In genomic region chr12:22935090-22935489, GRCh38 we compare ENCODE assay signal across 1 cellular context.
A peak's percentile ranks its signal among the peaks of the same experiment; 100 is the strongest.
TF ChIP-seq lines count a peak whose summit lies in the region.

No MANE protein-coding gene starts in this region.

TF ChIP-seq in HEK293, 187 proteins besides CTCF, POLR2A, EP300 and RAD21 (continued from another document):
- TF ChIP-seq ZNF394 (tag by site-specific recombination; IDR thresholded peaks at IDR 0.05; ENCODE audit: borderline replicate concordance): no peak
- no peak for TF ChIP-seq ZNF768 (tag by site-specific recombination; IDR thresholded peaks at IDR 0.05)
- TF ChIP-seq HOXC10 (CRISPR knock-in tag; IDR thresholded peaks at IDR 0.05): no peak
- TF ChIP-seq ZEB2 (tag by site-specific recombination; IDR thresholded peaks at IDR 0.05): no peak
- no peak for TF ChIP-seq ZNF221 (tag by site-specific recombination; IDR thresholded peaks at IDR 0.05; ENCODE audit: borderline replicate concordance)
- peak; percentile 45; the same call in 1 of the 2 replicates for TF ChIP-seq ZFHX2 (tag by site-specific recombination; conservative IDR thresholded peaks at IDR 0.05)
- TF ChIP-seq ZNF354C (tag by site-specific recombination; IDR thresholded peaks at IDR 0.05; ENCODE audit: borderline replicate concordance, low read depth): no peak
- no peak for TF ChIP-seq ZNF704 (tag by site-specific recombination; IDR thresholded peaks at IDR 0.05)
- TF ChIP-seq ZNF239 (tag by site-specific recombination; IDR thresholded peaks at IDR 0.05): no peak
- no peak for TF ChIP-seq ZNF521 (tag by site-specific recombination; IDR thresholded peaks at IDR 0.05)
- TF ChIP-seq ZNF48 (tag by site-specific recombination; IDR thresholded peaks at IDR 0.05): no peak
- no peak for TF ChIP-seq ZNF223 (tag by site-specific recombination; IDR thresholded peaks at IDR 0.05)
- peak; percentile 18; the same call in 1 of the 2 replicates for TF ChIP-seq IKZF3 (tag by site-specific recombination; IDR thresholded peaks at IDR 0.05)
- no peak for TF ChIP-seq ZSCAN16 (tag by site-specific recombination; IDR thresholded peaks at IDR 0.05)
- no peak for TF ChIP-seq ZNF214 (tag by site-specific recombination; IDR thresholded peaks at IDR 0.05; ENCODE audit: borderline replicate concordance)
- no peak for TF ChIP-seq ZNF645 (tag by site-specific recombination; IDR thresholded peaks at IDR 0.05)
- TF ChIP-seq ZNF302 (tag by site-specific recombination; IDR thresholded peaks at IDR 0.05; ENCODE audit: low read depth): no peak
- no peak for TF ChIP-seq ZNF791 (tag by site-specific recombination; IDR thresholded peaks at IDR 0.05)
- TF ChIP-seq ZNF571 (tag by site-specific recombination; IDR thresholded peaks at IDR 0.05): no peak
- TF ChIP-seq KLF1 (tag by site-specific recombination; IDR thresholded peaks at IDR 0.05): no peak
- TF ChIP-seq, protein P1, sequence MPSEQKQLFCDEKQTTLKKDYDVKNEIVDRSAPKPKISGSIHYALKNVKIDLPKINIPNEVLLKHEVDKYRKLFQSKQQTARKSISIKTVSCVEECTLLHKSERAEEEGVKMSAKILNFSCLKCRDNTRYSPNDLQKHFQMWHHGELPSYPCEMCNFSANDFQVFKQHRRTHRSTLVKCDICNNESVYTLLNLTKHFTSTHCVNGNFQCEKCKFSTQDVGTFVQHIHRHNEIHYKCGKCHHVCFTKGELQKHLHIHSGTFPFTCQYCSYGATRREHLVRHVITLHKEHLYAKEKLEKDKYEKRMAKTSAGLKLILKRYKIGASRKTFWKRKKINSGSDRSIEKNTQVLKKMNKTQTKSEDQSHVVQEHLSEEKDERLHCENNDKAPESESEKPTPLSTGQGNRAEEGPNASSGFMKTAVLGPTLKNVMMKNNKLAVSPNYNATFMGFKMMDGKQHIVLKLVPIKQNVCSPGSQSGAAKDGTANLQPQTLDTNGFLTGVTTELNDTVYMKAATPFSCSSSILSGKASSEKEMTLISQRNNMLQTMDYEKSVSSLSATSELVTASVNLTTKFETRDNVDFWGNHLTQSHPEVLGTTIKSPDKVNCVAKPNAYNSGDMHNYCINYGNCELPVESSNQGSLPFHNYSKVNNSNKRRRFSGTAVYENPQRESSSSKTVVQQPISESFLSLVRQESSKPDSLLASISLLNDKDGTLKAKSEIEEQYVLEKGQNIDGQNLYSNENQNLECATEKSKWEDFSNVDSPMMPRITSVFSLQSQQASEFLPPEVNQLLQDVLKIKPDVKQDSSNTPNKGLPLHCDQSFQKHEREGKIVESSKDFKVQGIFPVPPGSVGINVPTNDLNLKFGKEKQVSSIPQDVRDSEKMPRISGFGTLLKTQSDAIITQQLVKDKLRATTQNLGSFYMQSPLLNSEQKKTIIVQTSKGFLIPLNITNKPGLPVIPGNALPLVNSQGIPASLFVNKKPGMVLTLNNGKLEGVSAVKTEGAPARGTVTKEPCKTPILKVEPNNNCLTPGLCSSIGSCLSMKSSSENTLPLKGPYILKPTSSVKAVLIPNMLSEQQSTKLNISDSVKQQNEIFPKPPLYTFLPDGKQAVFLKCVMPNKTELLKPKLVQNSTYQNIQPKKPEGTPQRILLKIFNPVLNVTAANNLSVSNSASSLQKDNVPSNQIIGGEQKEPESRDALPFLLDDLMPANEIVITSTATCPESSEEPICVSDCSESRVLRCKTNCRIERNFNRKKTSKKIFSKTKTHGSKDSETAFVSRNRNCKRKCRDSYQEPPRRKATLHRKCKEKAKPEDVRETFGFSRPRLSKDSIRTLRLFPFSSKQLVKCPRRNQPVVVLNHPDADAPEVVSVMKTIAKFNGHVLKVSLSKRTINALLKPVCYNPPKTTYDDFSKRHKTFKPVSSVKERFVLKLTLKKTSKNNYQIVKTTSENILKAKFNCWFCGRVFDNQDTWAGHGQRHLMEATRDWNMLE (tag by site-specific recombination; conservative IDR thresholded peaks at IDR 0.05; ENCODE audit: low read depth): no peak
- TF ChIP-seq ZNF37A (tag by site-specific recombination; IDR thresholded peaks at IDR 0.05): no peak
- no peak for TF ChIP-seq ZNF133 (tag by site-specific recombination; IDR thresholded peaks at IDR 0.05)
- TF ChIP-seq, protein P2, sequence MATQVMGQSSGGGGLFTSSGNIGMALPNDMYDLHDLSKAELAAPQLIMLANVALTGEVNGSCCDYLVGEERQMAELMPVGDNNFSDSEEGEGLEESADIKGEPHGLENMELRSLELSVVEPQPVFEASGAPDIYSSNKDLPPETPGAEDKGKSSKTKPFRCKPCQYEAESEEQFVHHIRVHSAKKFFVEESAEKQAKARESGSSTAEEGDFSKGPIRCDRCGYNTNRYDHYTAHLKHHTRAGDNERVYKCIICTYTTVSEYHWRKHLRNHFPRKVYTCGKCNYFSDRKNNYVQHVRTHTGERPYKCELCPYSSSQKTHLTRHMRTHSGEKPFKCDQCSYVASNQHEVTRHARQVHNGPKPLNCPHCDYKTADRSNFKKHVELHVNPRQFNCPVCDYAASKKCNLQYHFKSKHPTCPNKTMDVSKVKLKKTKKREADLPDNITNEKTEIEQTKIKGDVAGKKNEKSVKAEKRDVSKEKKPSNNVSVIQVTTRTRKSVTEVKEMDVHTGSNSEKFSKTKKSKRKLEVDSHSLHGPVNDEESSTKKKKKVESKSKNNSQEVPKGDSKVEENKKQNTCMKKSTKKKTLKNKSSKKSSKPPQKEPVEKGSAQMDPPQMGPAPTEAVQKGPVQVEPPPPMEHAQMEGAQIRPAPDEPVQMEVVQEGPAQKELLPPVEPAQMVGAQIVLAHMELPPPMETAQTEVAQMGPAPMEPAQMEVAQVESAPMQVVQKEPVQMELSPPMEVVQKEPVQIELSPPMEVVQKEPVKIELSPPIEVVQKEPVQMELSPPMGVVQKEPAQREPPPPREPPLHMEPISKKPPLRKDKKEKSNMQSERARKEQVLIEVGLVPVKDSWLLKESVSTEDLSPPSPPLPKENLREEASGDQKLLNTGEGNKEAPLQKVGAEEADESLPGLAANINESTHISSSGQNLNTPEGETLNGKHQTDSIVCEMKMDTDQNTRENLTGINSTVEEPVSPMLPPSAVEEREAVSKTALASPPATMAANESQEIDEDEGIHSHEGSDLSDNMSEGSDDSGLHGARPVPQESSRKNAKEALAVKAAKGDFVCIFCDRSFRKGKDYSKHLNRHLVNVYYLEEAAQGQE (tag by site-specific recombination; IDR thresholded peaks at IDR 0.05): no peak
- TF ChIP-seq ZNF391 (tag by site-specific recombination; IDR thresholded peaks at IDR 0.05; ENCODE audit: borderline replicate concordance, low read depth): no peak
- TF ChIP-seq HIC1 (tag by site-specific recombination; IDR thresholded peaks at IDR 0.05): 0 out of 2 replicates have a peak, but pooled peaks have one; percentile 26
- TF ChIP-seq ZNF629 (tag by site-specific recombination; IDR thresholded peaks at IDR 0.05): 0 out of 2 replicates have a peak, but pooled peaks have one; percentile 9
- TF ChIP-seq ZNF423 (tag by site-specific recombination; IDR thresholded peaks at IDR 0.05): peak; percentile 35; the same call in 1 of the 2 replicates
- 0 out of 2 replicates have a peak, but pooled peaks have one; percentile 5 for TF ChIP-seq OSR2 (tag by site-specific recombination; IDR thresholded peaks at IDR 0.05)
- no peak for TF ChIP-seq ZFP37 (tag by site-specific recombination; IDR thresholded peaks at IDR 0.05)
- no peak for TF ChIP-seq ZBTB8A (tag by site-specific recombination; IDR thresholded peaks at IDR 0.05)
- no peak for TF ChIP-seq GLIS2 (tag by site-specific recombination; IDR thresholded peaks at IDR 0.05)
- no peak for TF ChIP-seq ZNF610 (tag by site-specific recombination; IDR thresholded peaks at IDR 0.05; ENCODE audit: borderline replicate concordance)
- TF ChIP-seq ZBTB17 (tag by site-specific recombination; IDR thresholded peaks at IDR 0.05): no peak
- TF ChIP-seq ZNF692 (tag by site-specific recombination; IDR thresholded peaks at IDR 0.05): no peak
- TF ChIP-seq, protein P3, sequence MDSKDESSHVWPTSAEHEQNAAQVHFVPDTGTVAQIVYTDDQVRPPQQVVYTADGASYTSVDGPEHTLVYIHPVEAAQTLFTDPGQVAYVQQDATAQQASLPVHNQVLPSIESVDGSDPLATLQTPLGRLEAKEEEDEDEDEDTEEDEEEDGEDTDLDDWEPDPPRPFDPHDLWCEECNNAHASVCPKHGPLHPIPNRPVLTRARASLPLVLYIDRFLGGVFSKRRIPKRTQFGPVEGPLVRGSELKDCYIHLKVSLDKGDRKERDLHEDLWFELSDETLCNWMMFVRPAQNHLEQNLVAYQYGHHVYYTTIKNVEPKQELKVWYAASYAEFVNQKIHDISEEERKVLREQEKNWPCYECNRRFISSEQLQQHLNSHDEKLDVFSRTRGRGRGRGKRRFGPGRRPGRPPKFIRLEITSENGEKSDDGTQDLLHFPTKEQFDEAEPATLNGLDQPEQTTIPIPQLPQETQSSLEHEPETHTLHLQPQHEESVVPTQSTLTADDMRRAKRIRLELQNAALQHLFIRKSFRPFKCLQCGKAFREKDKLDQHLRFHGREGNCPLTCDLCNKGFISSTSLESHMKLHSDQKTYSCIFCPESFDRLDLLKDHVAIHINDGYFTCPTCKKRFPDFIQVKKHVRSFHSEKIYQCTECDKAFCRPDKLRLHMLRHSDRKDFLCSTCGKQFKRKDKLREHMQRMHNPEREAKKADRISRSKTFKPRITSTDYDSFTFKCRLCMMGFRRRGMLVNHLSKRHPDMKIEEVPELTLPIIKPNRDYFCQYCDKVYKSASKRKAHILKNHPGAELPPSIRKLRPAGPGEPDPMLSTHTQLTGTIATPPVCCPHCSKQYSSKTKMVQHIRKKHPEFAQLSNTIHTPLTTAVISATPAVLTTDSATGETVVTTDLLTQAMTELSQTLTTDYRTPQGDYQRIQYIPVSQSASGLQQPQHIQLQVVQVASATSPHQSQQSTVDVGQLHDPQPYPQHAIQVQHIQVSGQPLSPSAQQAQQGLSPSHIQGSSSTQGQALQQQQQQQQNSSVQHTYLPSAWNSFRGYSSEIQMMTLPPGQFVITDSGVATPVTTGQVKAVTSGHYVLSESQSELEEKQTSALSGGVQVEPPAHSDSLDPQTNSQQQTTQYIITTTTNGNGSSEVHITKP (tag by site-specific recombination; IDR thresholded peaks at IDR 0.05): no peak
- no peak for TF ChIP-seq ZBTB44 (tag by site-specific recombination; IDR thresholded peaks at IDR 0.05)
- TF ChIP-seq, protein P4, sequence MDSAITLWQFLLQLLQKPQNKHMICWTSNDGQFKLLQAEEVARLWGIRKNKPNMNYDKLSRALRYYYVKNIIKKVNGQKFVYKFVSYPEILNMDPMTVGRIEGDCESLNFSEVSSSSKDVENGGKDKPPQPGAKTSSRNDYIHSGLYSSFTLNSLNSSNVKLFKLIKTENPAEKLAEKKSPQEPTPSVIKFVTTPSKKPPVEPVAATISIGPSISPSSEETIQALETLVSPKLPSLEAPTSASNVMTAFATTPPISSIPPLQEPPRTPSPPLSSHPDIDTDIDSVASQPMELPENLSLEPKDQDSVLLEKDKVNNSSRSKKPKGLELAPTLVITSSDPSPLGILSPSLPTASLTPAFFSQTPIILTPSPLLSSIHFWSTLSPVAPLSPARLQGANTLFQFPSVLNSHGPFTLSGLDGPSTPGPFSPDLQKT (IDR thresholded peaks at IDR 0.05; ENCODE audit: borderline replicate concordance, low read depth, low read length): no peak
- TF ChIP-seq EGR2 (tag by site-specific recombination; IDR thresholded peaks at IDR 0.05; ENCODE audit: low read depth): 0 out of 2 replicates have a peak, but pooled peaks have one; percentile 10
